Comparison of ENCODE assay signal across 10 cellular contexts in genomic region chr2:241859017-241859435, GRCh38. TPM values are rescaled to one million over a fixed set of nuclear protein-coding genes. Genes with fewer than 3 reads are reported as not detected.
DNase-seq lines count a peak whose midpoint lies in the region; ATAC-seq and TF ChIP-seq lines count a peak whose summit lies in the region.
"Had no signal": no experiment of that assay in that cellular context is flagged by ENCODE, and none has a peak within 500 bp of the region (broad histone marks: within the 10 kb centered on the region; RNA-seq: fewer than 3 reads in every experiment).

No MANE protein-coding gene starts in this region.

- H3K9me3 Mint-ChIP-seq in activated naive CD4-positive, alpha-beta T cell treated with anti-CD3 and anti-CD28 coated beads for 36 hours: no peaks in the 10 kb centered on the region
- H3K9me3 Mint-ChIP-seq in activated naive CD4-positive, alpha-beta T cell treated with anti-CD3 and anti-CD28 coated beads, Interleukin-2, amount 10 ng/mL, durations not matched to agents 7 days and 5 days: peaks cover under 1% of the 10 kb centered on the region

- CTCF ChIA-PET in activated naive CD4-positive, alpha-beta T cell treated with anti-CD3 and anti-CD28 coated beads for 36 hours (lab: Charles Lee): interaction anchor here (0.7 to 1.0 kb wide), 2 partner anchors 14 to 125 kb away, joined by 3 to 4 read pairs; partner anchors contain the start of gene D2HGDH
- CTCF ChIA-PET in activated naive CD4-positive, alpha-beta T cell treated with anti-CD3 and anti-CD28 coated beads, Interleukin-2, amount 10 ng/mL, durations not matched to agents 7 days and 5 days (lab: Charles Lee): interaction anchor here (1.2 to 1.6 kb wide), 3 partner anchors 14 to 157 kb away, joined by 3 to 9 read pairs (median 5); partner anchors contain the start of gene ING5

- no peak for TF ChIP-seq EP300 in esophagus muscularis mucosa (IDR thresholded peaks at IDR 0.05)

- H3K9me3 ChIP-seq in esophagus muscularis mucosa: no peaks in the 10 kb centered on the region
- no peaks in the 10 kb centered on the region for H3K9me3 ChIP-seq in tibial artery
- H3K9me3 ChIP-seq in smooth muscle cell (replicated peaks; ENCODE audit: low read depth): no peaks in the 10 kb centered on the region

- intact Hi-C loops in activated naive CD4-positive, alpha-beta T cell treated with anti-CD3 and anti-CD28 coated beads for 36 hours (cut with micrococcal nuclease): loop anchor here (1.0 to 5.0 kb wide), 5 partner anchors 15 to 129 kb away; no protein-coding TSS in a partner anchor
- intact Hi-C loops in esophagus muscularis mucosa (cut with DNase I) (no loop called here), tibial artery (cut with DNase I; ENCODE audit: low total_unique reads) (no loop called here)

- no peak overlapping the region for H3K4me2 ChIP-seq in smooth muscle cell

- DNase-seq in activated naive CD4-positive, alpha-beta T cell treated with anti-CD3 and anti-CD28 coated beads for 36 hours: peak; percentile 38
- no peak for DNase-seq in activated naive CD4-positive, alpha-beta T cell treated with anti-CD3 and anti-CD28 coated beads, Interleukin-2, amount 10 ng/mL, durations not matched to agents 7 days and 5 days
- DNase-seq in esophagus muscularis mucosa (ENCODE audit: extremely low spot score): no peak
- DNase-seq in tibial artery: no peak
- DNase-seq in stimulated activated naive CD4-positive, alpha-beta T cell treated with Interleukin-2 at 50 U/mL for 16 hours (lab: John Stamatoyannopoulos, UW): no peak
- DNase-seq in smooth muscle cell (lab: John Stamatoyannopoulos, UW; ENCODE audit: unreplicated experiment): no peak
- DNase-seq in RPMI8226: no peak

- WGBS in esophagus muscularis mucosa: 28% methylated on average over 8 of the region's 9 CpGs
- 80% methylated on average over 4 of the region's 9 CpGs for WGBS in smooth muscle cell (ENCODE audit: low lambda C conversion rate)

- no peak overlapping the region for H2AFZ ChIP-seq in smooth muscle cell (ENCODE audit: low read depth)

- no peaks in the 10 kb centered on the region for H4K20me1 ChIP-seq in smooth muscle cell (ENCODE audit: low read depth)

- H3K27ac ChIP-seq in esophagus muscularis mucosa (replicated peaks in 1 of 4): peak overlapping the region; percentile 76 to 86 (median 80)
- peak overlapping the region; percentile 56 to 63 for H3K27ac ChIP-seq in tibial artery
- no peak overlapping the region for H3K27ac ChIP-seq in smooth muscle cell (ENCODE audit: low read depth)
- H3K27ac ChIP-seq: C4-2B had no signal

- peak overlapping the region in 3 of 4 donors; percentile 34 to 42 (median 36) for H3K4me3 ChIP-seq in esophagus muscularis mucosa
- H3K4me3 ChIP-seq in tibial artery: no peak overlapping the region
- no peak overlapping the region for H3K4me3 ChIP-seq in smooth muscle cell

- no peak for TF ChIP-seq POLR2A in esophagus muscularis mucosa (IDR thresholded peaks at IDR 0.05; ENCODE audit: low read depth)

- H3K27me3 ChIP-seq in esophagus muscularis mucosa (peaks cover 0 to 30% (median 8%) of the 10 kb centered on the region in 4 donors), tibial artery (peaks cover 0 to 79% of the 10 kb centered on the region in 2 donors), smooth muscle cell (ENCODE audit: low read depth) (no peaks in the 10 kb centered on the region)

- no peak for TF ChIP-seq CTCF in esophagus muscularis mucosa (IDR thresholded peaks at IDR 0.05)
- TF ChIP-seq CTCF in tibial artery (IDR thresholded peaks at IDR 0.05): no peak
- no peak for TF ChIP-seq CTCF in smooth muscle cell (IDR thresholded peaks at IDR 0.05; ENCODE audit: borderline replicate concordance, insufficient read depth, poor library complexity, severe bottlenecking)

- no peaks in the 10 kb centered on the region for H3K36me3 Mint-ChIP-seq in activated naive CD4-positive, alpha-beta T cell treated with anti-CD3 and anti-CD28 coated beads for 36 hours (ENCODE audit: low read depth)
- H3K36me3 Mint-ChIP-seq in activated naive CD4-positive, alpha-beta T cell treated with anti-CD3 and anti-CD28 coated beads, Interleukin-2, amount 10 ng/mL, durations not matched to agents 7 days and 5 days: peaks cover under 1% of the 10 kb centered on the region

- ATAC-seq in HG03378 (IDR thresholded peaks at IDR 0.05; ENCODE audit: unreplicated experiment): peak; percentile 9

- H3K79me2 ChIP-seq in smooth muscle cell (ENCODE audit: low read depth): no peaks in the 10 kb centered on the region

- H3F3A ChIP-seq in smooth muscle cell (ENCODE audit: low read depth): no peaks in the 10 kb centered on the region

- H3K4me1 ChIP-seq in esophagus muscularis mucosa (peaks cover 29 to 42% (median 38%) of the 10 kb centered on the region in 4 donors), tibial artery (peaks cover 0 to 22% (median 10%) of the 10 kb centered on the region in 4 donors), smooth muscle cell (ENCODE audit: low read depth) (no peaks in the 10 kb centered on the region)

- H3K36me3 ChIP-seq in esophagus muscularis mucosa: no peaks in the 10 kb centered on the region
- no peaks in the 10 kb centered on the region for H3K36me3 ChIP-seq in tibial artery
- H3K36me3 ChIP-seq in smooth muscle cell (ENCODE audit: low read depth): no peaks in the 10 kb centered on the region

- peaks cover 7% of the 10 kb centered on the region for H3K27me3 Mint-ChIP-seq in activated naive CD4-positive, alpha-beta T cell treated with anti-CD3 and anti-CD28 coated beads for 36 hours (ENCODE audit: low read depth)
- peaks cover 29% of the 10 kb centered on the region for H3K27me3 Mint-ChIP-seq in activated naive CD4-positive, alpha-beta T cell treated with anti-CD3 and anti-CD28 coated beads, Interleukin-2, amount 10 ng/mL, durations not matched to agents 7 days and 5 days

- peaks cover 63% of the 10 kb centered on the region for H3K4me1 Mint-ChIP-seq in activated naive CD4-positive, alpha-beta T cell treated with anti-CD3 and anti-CD28 coated beads for 36 hours (ENCODE audit: low read depth)
- H3K4me1 Mint-ChIP-seq in activated naive CD4-positive, alpha-beta T cell treated with anti-CD3 and anti-CD28 coated beads, Interleukin-2, amount 10 ng/mL, durations not matched to agents 7 days and 5 days: peaks cover 42% of the 10 kb centered on the region

- H3K9ac ChIP-seq in smooth muscle cell (ENCODE audit: low read depth): no peak overlapping the region

- peak overlapping the region; percentile 76 for H3K4me3 Mint-ChIP-seq in activated naive CD4-positive, alpha-beta T cell treated with anti-CD3 and anti-CD28 coated beads for 36 hours
- H3K4me3 Mint-ChIP-seq in activated naive CD4-positive, alpha-beta T cell treated with anti-CD3 and anti-CD28 coated beads, Interleukin-2, amount 10 ng/mL, durations not matched to agents 7 days and 5 days: no peak overlapping the region

- peak overlapping the region; percentile 95 for H3K27ac Mint-ChIP-seq in activated naive CD4-positive, alpha-beta T cell treated with anti-CD3 and anti-CD28 coated beads for 36 hours
- H3K27ac Mint-ChIP-seq in activated naive CD4-positive, alpha-beta T cell treated with anti-CD3 and anti-CD28 coated beads, Interleukin-2, amount 10 ng/mL, durations not matched to agents 7 days and 5 days: no peak overlapping the region

RNA-seq across cellular contexts. Expression of gene PDCD1, which starts 0.3 kb away (rescaled TPM):
- 1 to 10 TPM; 6.9 to 8.3 TPM for total RNA-seq in activated naive CD4-positive, alpha-beta T cell treated with anti-CD3 and anti-CD28 coated beads for 36 hours
- total RNA-seq in esophagus muscularis mucosa: 1 to 10 TPM in 2 of 4 donors, under 1 TPM in 2; 0.11 to 2.5 (median 1.2) TPM
- not detected in 2 replicates for total RNA-seq in smooth muscle cell
- polyA plus RNA-seq in smooth muscle cell: 0.12 TPM in 1 of 2 replicates, not detected in the other
- total RNA-seq: astrocyte had no signal

RNA-seq across cellular contexts. Expression of gene RTP5, which starts 10.5 kb away (rescaled TPM):
- total RNA-seq in activated naive CD4-positive, alpha-beta T cell treated with anti-CD3 and anti-CD28 coated beads for 36 hours: not detected
- under 1 TPM in 1 of 4 donors, not detected in 3; 0.17 TPM for total RNA-seq in esophagus muscularis mucosa
- total RNA-seq in smooth muscle cell: not detected in 2 replicates
- polyA plus RNA-seq in smooth muscle cell: not detected in 2 replicates
- total RNA-seq: astrocyte had no signal

RNA-seq across cellular contexts. Expression of gene NEU4, which starts 50.0 kb away (rescaled TPM):
- not detected for total RNA-seq in activated naive CD4-positive, alpha-beta T cell treated with anti-CD3 and anti-CD28 coated beads for 36 hours
- total RNA-seq in esophagus muscularis mucosa (1 to 10 TPM in 2 of 4 donors, not detected in 2; 1.5 to 5.4 TPM), smooth muscle cell (not detected in 2 replicates)
- polyA plus RNA-seq in smooth muscle cell: 0.10 TPM in 1 of 2 replicates, not detected in the other

Comparison
In these comparisons a context has a peak if more than half of its experiments do, and no peak if none do; other contexts are left out.
1. H3K4me3 ChIP-seq: peak in esophagus muscularis mucosa (3 of 4); none in tibial artery (0 of 2) and smooth muscle cell (single experiment).